In the genomic region with DNA sequence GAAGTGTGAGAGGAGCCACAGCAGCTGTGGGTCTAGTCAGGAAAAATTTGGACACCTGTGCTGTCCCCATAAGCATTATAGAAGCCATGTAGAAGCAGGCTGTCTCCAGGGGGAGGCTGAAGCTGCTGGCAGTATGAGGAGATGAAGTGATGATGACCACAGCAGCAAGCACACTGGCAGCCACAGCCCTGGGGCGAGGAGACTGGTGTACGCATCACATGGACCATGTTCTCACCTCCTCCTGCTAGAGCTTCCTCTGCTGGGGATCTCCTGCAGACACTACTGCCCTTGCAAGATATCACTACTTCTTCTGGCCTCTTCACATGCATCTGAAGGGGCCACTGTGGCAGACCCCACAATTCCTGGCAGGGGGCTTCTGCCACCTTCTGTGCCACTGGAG, we compare ENCODE assay signal across 33 cellular contexts.
"Had no signal": no experiment of that assay in that cellular context is flagged by ENCODE, and none has a peak within 500 bp of the region (broad histone marks: within the 10 kb centered on the region; RNA-seq: fewer than 3 reads in every experiment).

No MANE protein-coding gene starts in this region.

- H3K9me3 ChIP-seq: esophagus muscularis mucosa, gastrocnemius medialis, heart left ventricle had no signal

- H3K4me3 ChIP-seq: esophagus muscularis mucosa, gastrocnemius medialis, heart left ventricle had no signal

- H3K36me3 ChIP-seq: brain microvascular endothelial cell, esophagus muscularis mucosa, gastrocnemius medialis, heart left ventricle, WERI-Rb-1 had no signal

- H3K9me3 Mint-ChIP-seq: activated B cell treated with CpG ODN at 0.5 μM for 24 hours; activated CD8-positive, alpha-beta T cell treated with anti-CD3 and anti-CD28 coated beads for 36 hours; activated T-cell treated with anti-CD3 and anti-CD28 coated beads, Interleukin-2, amount 50 U/mL, for 4 hours; activated T-helper 17 cell treated with anti-CD3 and anti-CD28 coated beads, Interleukin-2, amount 50 U/mL, for 72 hours; T-helper 2 cell treated with Interferon-gamma antibody and Interleukin-4, amounts not matched to agents 5 μg/mL and 100 μg/mL, for 36 hours had no signal

- H3K4me3 Mint-ChIP-seq: activated B cell treated with CpG ODN at 0.5 μM for 24 hours; activated CD8-positive, alpha-beta T cell treated with anti-CD3 and anti-CD28 coated beads for 36 hours; activated naive CD8-positive, alpha-beta T cell; activated T-cell treated with anti-CD3 and anti-CD28 coated beads, Interleukin-2, amount 50 U/mL, for 4 hours; activated T-helper 17 cell treated with anti-CD3 and anti-CD28 coated beads, Interleukin-2, amount 50 U/mL, for 72 hours; T-helper 17 cell; T-helper 2 cell treated with Interferon-gamma antibody and Interleukin-4, amounts not matched to agents 5 μg/mL and 100 μg/mL, for 36 hours had no signal

- H3K27me3 Mint-ChIP-seq: activated B cell treated with CpG ODN at 0.5 μM for 24 hours; activated CD8-positive, alpha-beta T cell treated with anti-CD3 and anti-CD28 coated beads for 36 hours; activated naive CD8-positive, alpha-beta T cell; activated T-helper 17 cell treated with anti-CD3 and anti-CD28 coated beads, Interleukin-2, amount 50 U/mL, for 72 hours; T-helper 17 cell had no signal

- H3K27me3 ChIP-seq: brain microvascular endothelial cell, esophagus muscularis mucosa, foreskin keratinocyte, gastrocnemius medialis, heart left ventricle had no signal

- ATAC-seq: activated CD4-positive, CD25-positive, alpha-beta regulatory T cell treated with anti-CD3 and anti-CD28 coated beads, Interleukin-2, amount 50 U/mL, for 24 hours; activated CD8-positive, alpha-beta T cell treated with anti-CD3 and anti-CD28 coated beads for 36 hours; activated T-cell treated with anti-CD3 and anti-CD28 coated beads, Interleukin-2, amount 50 U/mL, for 4 hours; activated T-helper 17 cell treated with anti-CD3 and anti-CD28 coated beads, Interleukin-2, amount 50 U/mL, for 72 hours; foreskin keratinocyte; gastrocnemius medialis; heart left ventricle; T-helper 17 cell had no signal

- FAIRE-seq: astrocyte, colon had no signal

- H3K4me1 ChIP-seq: esophagus muscularis mucosa, foreskin keratinocyte, gastrocnemius medialis had no signal

- H3K27ac ChIP-seq: brain microvascular endothelial cell, esophagus muscularis mucosa, foreskin keratinocyte, gastrocnemius medialis, heart left ventricle, WERI-Rb-1 had no signal

- H3K27ac Mint-ChIP-seq: activated B cell treated with CpG ODN at 0.5 μM for 24 hours; activated CD8-positive, alpha-beta T cell treated with anti-CD3 and anti-CD28 coated beads for 36 hours; activated naive CD8-positive, alpha-beta T cell; activated T-helper 17 cell treated with anti-CD3 and anti-CD28 coated beads, Interleukin-2, amount 50 U/mL, for 72 hours; T-helper 17 cell; T-helper 2 cell treated with Interferon-gamma antibody and Interleukin-4, amounts not matched to agents 5 μg/mL and 100 μg/mL, for 36 hours had no signal

- DNase-seq: activated B cell treated with CpG ODN at 0.5 μM for 24 hours; activated CD4-positive, alpha-beta T cell treated with anti-CD3 and anti-CD28 coated beads for 48 hours; activated CD4-positive, alpha-beta T cell treated with anti-CD3 and anti-CD28 coated beads, Interleukin-2, amount 50 U/mL, for 1 hour; activated CD4-positive, alpha-beta T cell treated with anti-CD3 and anti-CD28 coated beads, Interleukin-2, amount 50 U/mL, for 48 hours; activated CD8-positive, alpha-beta memory T cell treated with anti-CD3 and anti-CD28 coated beads for 24 hours; activated CD8-positive, alpha-beta T cell treated with anti-CD3 and anti-CD28 coated beads for 36 hours; activated effector memory CD4-positive, alpha-beta T cell treated with Interleukin-2 at 50 U/mL for 16 hours; activated gamma-delta T cell treated with Interleukin-2 at 50 U/mL for 16 hours; activated naive CD4-positive, alpha-beta T cell treated with anti-CD3 and anti-CD28 coated beads, Interleukin-2, amount 50 U/mL, for 16 hours; activated naive CD4-positive, alpha-beta T cell treated with Interleukin-2 at 50 U/mL for 16 hours; activated T-cell treated with anti-CD3 and anti-CD28 coated beads, Interleukin-2, amount 50 U/mL, for 4 hours; amniotic stem cell; anterior cingulate cortex; brain microvascular endothelial cell; caudate nucleus; cortex of kidney; effector memory CD4-positive, alpha-beta T cell; erythroblast; foreskin keratinocyte; gastrocnemius medialis; glutamatergic neuron; heart left ventricle; T-helper 1 cell; T-helper 17 cell; T1000; WERI-Rb-1 had no signal

- H3K4me1 Mint-ChIP-seq: activated T-helper 17 cell treated with anti-CD3 and anti-CD28 coated beads, Interleukin-2, amount 50 U/mL, for 72 hours had no signal
